Comparison of ENCODE assay signal across 18 cellular contexts in genomic region chr20:20665933-20666332, GRCh38. TPM values are rescaled to one million over a fixed set of nuclear protein-coding genes. Genes with fewer than 3 reads are reported as not detected.
DNase-seq lines count a peak whose midpoint lies in the region; ATAC-seq, FAIRE-seq and TF ChIP-seq lines count a peak whose summit lies in the region.
"Had no signal": no experiment of that assay in that cellular context is flagged by ENCODE, and none has a peak within 500 bp of the region (broad histone marks: within the 10 kb centered on the region; RNA-seq: fewer than 3 reads in every experiment).

No MANE protein-coding gene starts in this region.

- H3K4me1 Mint-ChIP-seq in GM23338 = peaks cover 22% of the 10 kb centered on the region

- H3K9me2 ChIP-seq in GM23338 (ENCODE audit: insufficient read depth) = no peaks in the 10 kb centered on the region

- H3K27ac Mint-ChIP-seq in GM23338 = peak overlapping the region; percentile 21; the same call in 1 of the 2 replicates
- H3K27ac Mint-ChIP-seq: CD4-positive, CD25-positive, alpha-beta regulatory T cell had no signal

- BruUV-seq in A673 (replicated peaks; lab: Mats Ljungman, UMichigan) = no TSS peak

- no peak for FAIRE-seq in pancreas (lab: Jason Lieb, UNC)
- FAIRE-seq: GM19239, HTR-8/SVneo, K562 had no signal

- H3F3A ChIP-seq in GM23338 (replicated peaks; ENCODE audit: low read depth) = no peaks in the 10 kb centered on the region

- CTCF ChIA-PET in A673 (lab: Charles Lee) = interaction anchor here (1.5 kb wide), 1 partner anchor 159 kb away, joined by 12 read pairs; no protein-coding TSS in a partner anchor

- H3K79me2 ChIP-seq in GM23338 (replicated peaks; ENCODE audit: insufficient read depth) = peaks cover 6% of the 10 kb centered on the region; the same call in 1 of the 2 replicates

- POLR2A ChIA-PET in A673 (lab: Charles Lee; ENCODE audit: low non-redundant PET) = no interaction called here

- H3K36me3 ChIP-seq in A673 (ENCODE audit: insufficient read depth, low read length, poor library complexity, severe bottlenecking) = no peaks in the 10 kb centered on the region
- no peaks in the 10 kb centered on the region for H3K36me3 ChIP-seq in GM23338 (ENCODE audit: insufficient read depth)
- no peaks in the 10 kb centered on the region for H3K36me3 ChIP-seq in mucosa of descending colon (ENCODE audit: low read depth)
- no peaks in the 10 kb centered on the region for H3K36me3 ChIP-seq in pancreas
- H3K36me3 ChIP-seq: HAP-1, SJSA1 had no signal

- H3K27ac ChIP-seq in A673 (ENCODE audit: low read depth, low read length, poor library complexity, severe bottlenecking) = peak overlapping the region; percentile 15
- peak overlapping the region; percentile 50; the same call in 1 of the 2 replicates for H3K27ac ChIP-seq in GM23338 (ENCODE audit: low read depth)
- peak overlapping the region; percentile 68 for H3K27ac ChIP-seq in VCaP
- no peak overlapping the region for H3K27ac ChIP-seq in pancreas
- H3K27ac ChIP-seq: SJSA1 had no signal

- H3K4me1 ChIP-seq in A673 (ENCODE audit: insufficient read depth, low read length, poor library complexity, severe bottlenecking) = peaks cover 28% of the 10 kb centered on the region
- H3K4me1 ChIP-seq in GM23338 (ENCODE audit: insufficient read depth) = peaks cover 26% of the 10 kb centered on the region
- H3K4me1 ChIP-seq in mucosa of descending colon (ENCODE audit: low read depth) = no peaks in the 10 kb centered on the region
- H3K4me1 ChIP-seq in pancreas = peaks cover 0 to 9% (median 5%) of the 10 kb centered on the region in 3 donors
- H3K4me1 ChIP-seq: SJSA1 had no signal

- no peak overlapping the region for H2AFZ ChIP-seq in GM23338

- intact Hi-C loops in A673 (cut with micrococcal nuclease; ENCODE audit: unreplicated experiment) (loop anchor here (1.0 to 5.0 kb wide), 2 partner anchors 159 to 841 kb away; no protein-coding TSS in a partner anchor), mucosa of descending colon (cut with DNase I, micrococcal nuclease) (loop anchor here in 1 of 2 donors (2.0 kb wide), 1 partner anchor 159 kb away; no protein-coding TSS in a partner anchor), pancreas (cut with DNase I) (loop anchor here (5.0 to 10.0 kb wide), 2 partner anchors 156 to 159 kb away; no protein-coding TSS in a partner anchor)

- 0 out of 3 replicates have a peak overlapping the region, but pooled peaks have one; percentile 10 for H3K4me3 Mint-ChIP-seq in GM23338
- H3K4me3 Mint-ChIP-seq: CD4-positive, CD25-positive, alpha-beta regulatory T cell had no signal

- H3K4me3 ChIP-seq in A673 (ENCODE audit: low read depth, low read length, poor library complexity, severe bottlenecking) = no peak overlapping the region
- H3K4me3 ChIP-seq in GM23338 = peak overlapping the region; percentile 12; the same call in 1 of the 2 replicates
- H3K4me3 ChIP-seq in mucosa of descending colon = no peak overlapping the region
- H3K4me3 ChIP-seq in pancreas = no peak overlapping the region
- H3K4me3 ChIP-seq: HAP-1, K562, SJSA1 had no signal

- no peak for DNase-seq in A673 (ENCODE audit: low spot score)
- DNase-seq in GM23338 (ENCODE audit: low spot score) = no peak
- no peak for DNase-seq in mucosa of descending colon
- DNase-seq in pancreas = no peak
- no peak for DNase-seq in activated effector memory CD4-positive, alpha-beta T cell treated with anti-CD3 and anti-CD28 coated beads, Interleukin-2, amount 50 U/mL, for 16 hours
- DNase-seq: CD4-positive, CD25-positive, alpha-beta regulatory T cell; NCI-H1105; NCI-H1694; NCI-H446 treated with DMSO at 0.1 percent for 48 hours; NCI-H748 treated with DMSO at 0.1 percent for 48 hours; PC-3 had no signal

- no peak for ATAC-seq in GM23338
- ATAC-seq in mucosa of descending colon = peak; percentile 47
- ATAC-seq in pancreas = no peak
- no peak for ATAC-seq in HG03196 (IDR thresholded peaks at IDR 0.05; ENCODE audit: unreplicated experiment)
- ATAC-seq: K562, PC-3 had no signal

- no peaks in the 10 kb centered on the region for H3K36me3 Mint-ChIP-seq in GM23338 (ENCODE audit: low read depth)

- H4K20me1 ChIP-seq in GM23338 (replicated peaks; ENCODE audit: insufficient read depth) = peaks cover 2% of the 10 kb centered on the region; the same call in 1 of the 2 replicates

- no peak for TF ChIP-seq CTCF in A673 (conservative IDR thresholded peaks at IDR 0.05; ENCODE audit: low read depth, low read length)
- TF ChIP-seq CTCF in GM23338 (conservative IDR thresholded peaks at IDR 0.05; ENCODE audit: low read depth in 2 of 2) = no peak
- TF ChIP-seq CTCF in VCaP (conservative IDR thresholded peaks at IDR 0.05) = no peak
- TF ChIP-seq CTCF in mucosa of descending colon (IDR thresholded peaks at IDR 0.05) = no peak
- no peak for TF ChIP-seq CTCF in pancreas (IDR thresholded peaks at IDR 0.05)

- no peaks in the 10 kb centered on the region for H3K9me3 Mint-ChIP-seq in GM23338
- H3K9me3 Mint-ChIP-seq: CD4-positive, CD25-positive, alpha-beta regulatory T cell had no signal

- H3K4me2 ChIP-seq in GM23338 = peak overlapping the region; percentile 54

- H3K27me3 ChIP-seq in A673 (replicated peaks; ENCODE audit: insufficient read depth, low read depth, low read length, poor library complexity) (no peaks in the 10 kb centered on the region), GM23338 (ENCODE audit: insufficient read depth) (no peaks in the 10 kb centered on the region), pancreas (no peaks in the 10 kb centered on the region)
- H3K27me3 ChIP-seq: SJSA1 had no signal

- peaks cover 2% of the 10 kb centered on the region for H3K27me3 Mint-ChIP-seq in GM23338 (ENCODE audit: insufficient read depth, low read depth, poor library complexity)
- H3K27me3 Mint-ChIP-seq: CD4-positive, CD25-positive, alpha-beta regulatory T cell had no signal

- no peaks in the 10 kb centered on the region for H3K9me3 ChIP-seq in A673 (ENCODE audit: low read depth, low read length, poor library complexity, severe bottlenecking)
- H3K9me3 ChIP-seq in mucosa of descending colon = no peaks in the 10 kb centered on the region
- H3K9me3 ChIP-seq in pancreas = no peaks in the 10 kb centered on the region
- H3K9me3 ChIP-seq: HAP-1, SJSA1 had no signal

TF ChIP-seq in GM23338, 12 proteins besides CTCF, POLR2A, EP300 and RAD21:
- no peak for TF ChIP-seq JUNB (IDR thresholded peaks at IDR 0.05; ENCODE audit: unreplicated experiment)

RNA-seq across cellular contexts. Expression of gene RALGAPA2, which starts 46.5 kb away (rescaled TPM):
- total RNA-seq in A673 (2021) = 30.0 and 32.4 TPM in 2 replicates
- total RNA-seq in GM23338 (2014; rRNA removed; shearing (Covaris generic)) = 35.3 and 43.4 TPM in 2 replicates
- polyA plus RNA-seq in GM23338 (2016; fragmentation: Nextera tagmentation; extraction: Ambion mirVana) = 7.8 and 13.1 TPM in 2 replicates
- total RNA-seq in mucosa of descending colon = 10 to 100 TPM; 46.3 to 85.9 (median 66.9) TPM
- total RNA-seq in pancreas = 10 to 100 TPM; 21.3 to 41.7 (median 26.3) TPM
- polyA plus RNA-seq in pancreas = 10 to 100 TPM in 1 of 2 donors, 1 to 10 TPM in 1; 9.6 to 10.2 TPM

Comparison
In these comparisons a context has a peak if more than half of its experiments do, and no peak if none do; other contexts are left out.
1. H3K27ac ChIP-seq: peak in A673 (single experiment), GM23338 (single experiment) and VCaP (single experiment); none in pancreas (0 of 4).